8 cellular contexts compared by ENCODE assay signal in genomic region chr12:120317258-120318105, GRCh38. TPM values are rescaled to one million over a fixed set of nuclear protein-coding genes. Genes with fewer than 3 reads are reported as not detected.
A peak's percentile ranks its signal among the peaks of the same experiment; 100 is the strongest.
DNase-seq lines count a peak whose midpoint lies in the region; ATAC-seq and TF ChIP-seq lines count a peak whose summit lies in the region.

No MANE protein-coding gene starts in this region.

- H2AFZ ChIP-seq in SK-N-SH (ENCODE audit: low read depth), result peak overlapping the region; percentile 80
- peak overlapping the region; percentile 69 for H2AFZ ChIP-seq in osteoblast (ENCODE audit: low read length)

- no peaks in the 10 kb centered on the region for H3K9me2 ChIP-seq in SK-N-SH

- H3K9me3 ChIP-seq in SK-N-SH, result no peaks in the 10 kb centered on the region
- no peaks in the 10 kb centered on the region for H3K9me3 ChIP-seq in osteoblast (ENCODE audit: low read depth, low read length)
- no peaks in the 10 kb centered on the region for H3K9me3 ChIP-seq in thymus (ENCODE audit: control insufficient read depth)

- DNase-seq in GM10266 (ENCODE audit: extremely low spot score) (peak; percentile 97), NCI-H1048 (lab: John Stamatoyannopoulos, UW) (peak; percentile 99), SK-N-SH (peak; percentile 96), glutamatergic neuron (peak; percentile 100), osteoblast (ENCODE audit: insufficient read length, low spot score, missing footprints) (peak; percentile 98)

- H3F3A ChIP-seq in SK-N-SH (replicated peaks; ENCODE audit: insufficient read depth), result peaks cover 6% of the 10 kb centered on the region

- H3K9ac ChIP-seq in SK-N-SH, result peak overlapping the region; percentile 63; the same call in 1 of the 2 replicates

- TF ChIP-seq EP300 in SK-N-SH (IDR thresholded peaks at IDR 0.05; ENCODE audit: borderline replicate concordance in 1 of 2, low read depth in 1 of 2, low read length in 1 of 2), result no peak

- H3K79me2 ChIP-seq in SK-N-SH (ENCODE audit: insufficient read depth) (no peaks in the 10 kb centered on the region), osteoblast (ENCODE audit: insufficient read depth, low read length) (no peaks in the 10 kb centered on the region)

- H4K20me1 ChIP-seq in SK-N-SH (ENCODE audit: insufficient read depth) (no peaks in the 10 kb centered on the region), osteoblast (ENCODE audit: insufficient read depth, low read length) (no peaks in the 10 kb centered on the region)

- H3K27ac ChIP-seq in SK-N-SH (ENCODE audit: low read depth in 2 of 2, low read length in 1 of 2) (peak overlapping the region; percentile 40 to 72; a peak in 3 of 4 replicates), osteoblast (ENCODE audit: low read depth, low read length) (peak overlapping the region; percentile 45), thymus (ENCODE audit: low read depth) (peak overlapping the region; percentile 77)

- H3K27ac Mint-ChIP-seq in activated naive CD8-positive, alpha-beta T cell, result peak overlapping the region; percentile 95
- peak overlapping the region; percentile 95 for H3K27ac Mint-ChIP-seq in glutamatergic neuron (ENCODE audit: unreplicated experiment)

- H3K36me3 ChIP-seq in SK-N-SH (replicated peaks in 1 of 2; ENCODE audit: control insufficient read depth in 1 of 2, insufficient read depth in 2 of 2, low read length in 1 of 2), result no peaks in the 10 kb centered on the region
- no peaks in the 10 kb centered on the region for H3K36me3 ChIP-seq in osteoblast (ENCODE audit: insufficient read depth, low read length)
- no peaks in the 10 kb centered on the region for H3K36me3 ChIP-seq in thymus (ENCODE audit: control insufficient read depth, insufficient read depth)

- no peaks in the 10 kb centered on the region for H3K27me3 Mint-ChIP-seq in activated naive CD8-positive, alpha-beta T cell
- H3K27me3 Mint-ChIP-seq in glutamatergic neuron (ENCODE audit: unreplicated experiment), result no peaks in the 10 kb centered on the region

- 4% methylated on average over 34 of the region's 41 CpGs for WGBS in SK-N-SH (ENCODE audit: low lambda C conversion rate)
- WGBS in thymus, result 3% methylated on average over 41 of the region's 41 CpGs

- POLR2A ChIA-PET in SK-N-SH (lab: Yijun Ruan, JAX), result interaction anchor here (0.7 to 1.8 kb wide), 4 partner anchors 15 to 116 kb away, joined by 3 to 18 read pairs (median 7); partner anchors contain the start of genes RNU4-2, RPLP0 and SIRT4

- ATAC-seq in HG02588 (IDR thresholded peaks at IDR 0.05; ENCODE audit: unreplicated experiment), result peak; percentile 99

- peaks cover 13% of the 10 kb centered on the region for H3K4me1 Mint-ChIP-seq in activated naive CD8-positive, alpha-beta T cell (ENCODE audit: low read depth)
- H3K4me1 Mint-ChIP-seq in glutamatergic neuron (ENCODE audit: low read depth, unreplicated experiment), result peaks cover 4% of the 10 kb centered on the region

- peak; percentile 50 for TF ChIP-seq CTCF in GM10266 (IDR thresholded peaks at IDR 0.05; ENCODE audit: control insufficient read depth, insufficient read depth, low read depth, missing control alignments)
- peak; percentile 69 for TF ChIP-seq CTCF in SK-N-SH (IDR thresholded peaks at IDR 0.05)
- peak; percentile 45 for TF ChIP-seq CTCF in glutamatergic neuron (IDR thresholded peaks at IDR 0.05; ENCODE audit: partially characterized antibody, unreplicated experiment)
- TF ChIP-seq CTCF in osteoblast (IDR thresholded peaks at IDR 0.05; ENCODE audit: extremely low read depth, low read depth, low read length), result peak; percentile 50

- no peaks in the 10 kb centered on the region for H3K9me3 Mint-ChIP-seq in activated naive CD8-positive, alpha-beta T cell (ENCODE audit: low read depth)
- peaks cover 5% of the 10 kb centered on the region for H3K9me3 Mint-ChIP-seq in glutamatergic neuron (ENCODE audit: unreplicated experiment)

- H3K36me3 Mint-ChIP-seq in activated naive CD8-positive, alpha-beta T cell, result no peaks in the 10 kb centered on the region
- no peaks in the 10 kb centered on the region for H3K36me3 Mint-ChIP-seq in glutamatergic neuron (ENCODE audit: unreplicated experiment)

- H3K4me1 ChIP-seq in SK-N-SH (ENCODE audit: control insufficient read depth in 1 of 2, insufficient read depth in 2 of 2, low read depth in 1 of 2, low read length in 1 of 2) (peaks cover 4 to 5% of the 10 kb centered on the region in 2 experiments; a peak in 2 of 4 replicates), osteoblast (ENCODE audit: insufficient read depth, low read length) (peaks cover 8% of the 10 kb centered on the region), thymus (ENCODE audit: control insufficient read depth, insufficient read depth, low read length) (peaks cover 5% of the 10 kb centered on the region)

- TF ChIP-seq RAD21 in SK-N-SH (IDR thresholded peaks at IDR 0.05; ENCODE audit: low read length), result peak; percentile 31; the same call in 1 of the 2 replicates

- CTCF ChIA-PET in SK-N-SH (lab: Yijun Ruan, JAX), result interaction anchor here (0.5 to 5.2 kb wide), 9 partner anchors 9 to 215 kb away, joined by 3 to 57 read pairs (median 5); partner anchors contain the start of gene SIRT4

- H3K4me3 Mint-ChIP-seq in activated naive CD8-positive, alpha-beta T cell, result peak overlapping the region; percentile 92
- H3K4me3 Mint-ChIP-seq in glutamatergic neuron (ENCODE audit: unreplicated experiment), result peak overlapping the region; percentile 82

- H3K4me2 ChIP-seq in SK-N-SH (peak overlapping the region; percentile 91), osteoblast (ENCODE audit: insufficient read depth, low read length) (peak overlapping the region; percentile 76)

- H3K4me3 ChIP-seq in SK-N-SH (ENCODE audit: low read depth in 2 of 2, low read length in 1 of 2), result peak overlapping the region; percentile 57 to 86
- H3K4me3 ChIP-seq in osteoblast (ENCODE audit: insufficient read depth, low read length), result peak overlapping the region; percentile 70
- peak overlapping the region; percentile 51 for H3K4me3 ChIP-seq in thymus (ENCODE audit: low read length)

- H3K27me3 ChIP-seq in SK-N-SH (ENCODE audit: insufficient read depth), result no peaks in the 10 kb centered on the region
- no peaks in the 10 kb centered on the region for H3K27me3 ChIP-seq in osteoblast (ENCODE audit: insufficient read depth, low read length)
- no peaks in the 10 kb centered on the region for H3K27me3 ChIP-seq in thymus (ENCODE audit: control insufficient read depth, insufficient read depth)

TF ChIP-seq in SK-N-SH, 30 proteins besides CTCF, POLR2A, EP300 and RAD21 (continues in another document):
- no peak for TF ChIP-seq FOXM1 (IDR thresholded peaks at IDR 0.05; ENCODE audit: low read depth)
- TF ChIP-seq POLR2AphosphoS5 (IDR thresholded peaks at IDR 0.05; ENCODE audit: low read depth, low read length), result peak; percentile 46; the same call in 1 of the 2 replicates
- TF ChIP-seq, protein P1, sequence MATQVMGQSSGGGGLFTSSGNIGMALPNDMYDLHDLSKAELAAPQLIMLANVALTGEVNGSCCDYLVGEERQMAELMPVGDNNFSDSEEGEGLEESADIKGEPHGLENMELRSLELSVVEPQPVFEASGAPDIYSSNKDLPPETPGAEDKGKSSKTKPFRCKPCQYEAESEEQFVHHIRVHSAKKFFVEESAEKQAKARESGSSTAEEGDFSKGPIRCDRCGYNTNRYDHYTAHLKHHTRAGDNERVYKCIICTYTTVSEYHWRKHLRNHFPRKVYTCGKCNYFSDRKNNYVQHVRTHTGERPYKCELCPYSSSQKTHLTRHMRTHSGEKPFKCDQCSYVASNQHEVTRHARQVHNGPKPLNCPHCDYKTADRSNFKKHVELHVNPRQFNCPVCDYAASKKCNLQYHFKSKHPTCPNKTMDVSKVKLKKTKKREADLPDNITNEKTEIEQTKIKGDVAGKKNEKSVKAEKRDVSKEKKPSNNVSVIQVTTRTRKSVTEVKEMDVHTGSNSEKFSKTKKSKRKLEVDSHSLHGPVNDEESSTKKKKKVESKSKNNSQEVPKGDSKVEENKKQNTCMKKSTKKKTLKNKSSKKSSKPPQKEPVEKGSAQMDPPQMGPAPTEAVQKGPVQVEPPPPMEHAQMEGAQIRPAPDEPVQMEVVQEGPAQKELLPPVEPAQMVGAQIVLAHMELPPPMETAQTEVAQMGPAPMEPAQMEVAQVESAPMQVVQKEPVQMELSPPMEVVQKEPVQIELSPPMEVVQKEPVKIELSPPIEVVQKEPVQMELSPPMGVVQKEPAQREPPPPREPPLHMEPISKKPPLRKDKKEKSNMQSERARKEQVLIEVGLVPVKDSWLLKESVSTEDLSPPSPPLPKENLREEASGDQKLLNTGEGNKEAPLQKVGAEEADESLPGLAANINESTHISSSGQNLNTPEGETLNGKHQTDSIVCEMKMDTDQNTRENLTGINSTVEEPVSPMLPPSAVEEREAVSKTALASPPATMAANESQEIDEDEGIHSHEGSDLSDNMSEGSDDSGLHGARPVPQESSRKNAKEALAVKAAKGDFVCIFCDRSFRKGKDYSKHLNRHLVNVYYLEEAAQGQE (IDR thresholded peaks at IDR 0.05; ENCODE audit: low read depth, low read length), result no peak
- TF ChIP-seq SIN3A (IDR thresholded peaks at IDR 0.05; ENCODE audit: borderline replicate concordance, low read depth, low read length), result peak; percentile 66; the same call in 1 of the 2 replicates

RNA-seq across cellular contexts. Expression of gene PLA2G1B, which starts 10.1 kb away (rescaled TPM):
- polyA plus RNA-seq in SK-N-SH (2012; rRNA removed), result not detected in 2 replicates
- polyA plus RNA-seq in SK-N-SH (2012; cell fraction: cytosol; rRNA removed), result not detected in 2 replicates
- polyA plus RNA-seq in SK-N-SH (2012; cell fraction: nucleus; rRNA removed), result not detected in 2 replicates
- not detected for total RNA-seq in glutamatergic neuron (ENCODE audit: unreplicated experiment)
- not detected in 2 replicates for total RNA-seq in osteoblast
- 1.5 TPM for polyA plus RNA-seq in thymus

RNA-seq across cellular contexts. Expression of gene SIRT4, which starts 15.4 kb away (rescaled TPM):
- polyA plus RNA-seq in SK-N-SH (2012; rRNA removed) (1.1 and 1.4 TPM in 2 replicates), thymus (2.8 TPM)
- polyA plus RNA-seq in SK-N-SH (2012; cell fraction: cytosol; rRNA removed), result 1.4 and 1.6 TPM in 2 replicates
- polyA plus RNA-seq in SK-N-SH (2012; cell fraction: nucleus; rRNA removed), result 1.4 and 1.5 TPM in 2 replicates
- total RNA-seq in glutamatergic neuron (ENCODE audit: unreplicated experiment) (3.8 TPM), osteoblast (1.1 and 1.2 TPM in 2 replicates)

RNA-seq across cellular contexts. Expression of gene RNU4-1, which starts 24.4 kb away (rescaled TPM):
- polyA plus RNA-seq in SK-N-SH (2012; rRNA removed), result not detected in 2 replicates
- not detected in 2 replicates for polyA plus RNA-seq in SK-N-SH (2012; cell fraction: cytosol; rRNA removed)
- not detected in 2 replicates for polyA plus RNA-seq in SK-N-SH (2012; cell fraction: nucleus; rRNA removed)
- total RNA-seq in glutamatergic neuron (ENCODE audit: unreplicated experiment), result 5,722 TPM
- under 0.01 TPM in 2 replicates for total RNA-seq in osteoblast
- polyA plus RNA-seq in thymus, result not detected

RNA-seq across cellular contexts. Expression of gene RNU4-2, which starts 25.8 kb away (rescaled TPM):
- polyA plus RNA-seq in SK-N-SH (2012; rRNA removed), result not detected in 2 replicates
- not detected in 2 replicates for polyA plus RNA-seq in SK-N-SH (2012; cell fraction: cytosol; rRNA removed)
- polyA plus RNA-seq in SK-N-SH (2012; cell fraction: nucleus; rRNA removed), result not detected in 2 replicates
- 8,083 TPM for total RNA-seq in glutamatergic neuron (ENCODE audit: unreplicated experiment)
- under 0.01 TPM in 2 replicates for total RNA-seq in osteoblast
- polyA plus RNA-seq in thymus, result not detected

RNA-seq across cellular contexts. Expression of gene MSI1, which starts 51.5 kb away (rescaled TPM):
- 1.3 and 1.7 TPM in 2 replicates for polyA plus RNA-seq in SK-N-SH (2012; rRNA removed)
- polyA plus RNA-seq in SK-N-SH (2012; cell fraction: cytosol; rRNA removed), result 1.4 and 1.5 TPM in 2 replicates
- 1.7 and 2.2 TPM in 2 replicates for polyA plus RNA-seq in SK-N-SH (2012; cell fraction: nucleus; rRNA removed)
- total RNA-seq in glutamatergic neuron (ENCODE audit: unreplicated experiment), result 229 TPM
- under 0.01 TPM in 2 replicates for total RNA-seq in osteoblast
- polyA plus RNA-seq in thymus, result 0.25 TPM

Comparison
In these comparisons a context has a peak if more than half of its experiments do, and no peak if none do; other contexts are left out.
1. Peak in every context shown above with its lines: DNase-seq, ATAC-seq, H3K4me3 ChIP-seq and H3K27ac ChIP-seq.
2. RNA of gene RNU4-1, which starts 24.4 kb away (total RNA-seq): 5,722 TPM in glutamatergic neuron (single experiment); under 0.01 TPM in osteoblast; every median in the first group is over 1,000 times any median in the second.